In the genomic region with DNA sequence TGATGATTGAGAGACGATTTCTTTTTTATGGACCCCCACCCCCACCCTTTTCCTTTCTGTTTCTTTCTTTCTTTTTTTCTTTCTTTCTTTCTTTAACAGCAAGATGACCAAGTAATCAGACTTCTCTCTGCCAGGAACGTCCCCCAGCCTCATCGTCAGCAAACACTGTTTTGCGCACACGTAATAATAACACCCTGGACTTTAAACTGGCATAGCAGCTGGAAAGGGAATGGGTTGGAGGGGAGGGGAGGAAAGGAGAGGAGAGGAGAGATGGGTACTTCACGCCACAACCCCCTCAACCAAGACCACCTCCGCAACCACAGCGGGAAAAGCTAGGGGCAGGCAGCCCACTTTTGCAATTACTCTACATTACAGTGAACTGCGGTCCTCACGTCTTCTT, we compare ENCODE assay signal across 14 cellular contexts. TPM values are rescaled to one million over a fixed set of nuclear protein-coding genes. Genes with fewer than 3 reads are reported as not detected.
A peak's percentile ranks its signal among the peaks of the same experiment; 100 is the strongest.
DNase-seq lines count a peak whose midpoint lies in the region; ATAC-seq and TF ChIP-seq lines count a peak whose summit lies in the region.
"Had no signal": no experiment of that assay in that cellular context is flagged by ENCODE, and none has a peak within 500 bp of the region (broad histone marks: within the 10 kb centered on the region; RNA-seq: fewer than 3 reads in every experiment).

No MANE protein-coding gene starts in this region.

- no peak for TF ChIP-seq POLR2A in GM18505 (IDR thresholded peaks at IDR 0.05; ENCODE audit: borderline replicate concordance, extremely low read depth, insufficient read depth, insufficient read length)

- peak overlapping the region; percentile 79 for H3K27ac ChIP-seq in cingulate gyrus (ENCODE audit: low read depth, low read length)
- no peak overlapping the region for H3K27ac ChIP-seq in mesenchymal stem cell (ENCODE audit: low read length, poor library complexity, severe bottlenecking)
- H3K27ac ChIP-seq in stomach smooth muscle (ENCODE audit: low read length): no peak overlapping the region
- H3K27ac ChIP-seq: testis had no signal

- peak overlapping the region in 1 of 2 experiments; percentile 77 for H3K14ac ChIP-seq in mesenchymal stem cell (ENCODE audit: low read length in 2 of 2)

- H3K36me3 ChIP-seq in MG63 (no peaks in the 10 kb centered on the region), mesenchymal stem cell (ENCODE audit: control insufficient read depth in 1 of 2, insufficient read depth in 2 of 2, low read depth in 1 of 2, low read length in 2 of 2) (no peaks in the 10 kb centered on the region), stomach smooth muscle (ENCODE audit: control insufficient read depth in 2 of 2, insufficient read depth in 2 of 2, low read length in 2 of 2) (no peaks in the 10 kb centered on the region)

- no peak for DNase-seq in MG63
- DNase-seq in mesenchymal stem cell: peak; percentile 59
- DNase-seq in pons (ENCODE audit: low spot score): no peak
- DNase-seq in hepatic stellate cell (ENCODE audit: low spot score): no peak
- DNase-seq: activated CD8-positive, alpha-beta memory T cell treated with anti-CD3 and anti-CD28 coated beads, Interleukin-2, amount 50 U/mL, for 4 hours; NCI-H1930; stimulated activated CD4-positive, alpha-beta T cell treated with anti-CD3 and anti-CD28 coated beads, Interleukin-4, amount 100 ng/mL, for 1 hour had no signal

- H3K4me1 ChIP-seq in mesenchymal stem cell (ENCODE audit: control insufficient read depth, insufficient read depth, low read depth, low read length): peaks cover 16% of the 10 kb centered on the region
- no peaks in the 10 kb centered on the region for H3K4me1 ChIP-seq in stomach smooth muscle (ENCODE audit: control insufficient read depth, insufficient read depth, low read length)
- H3K4me1 ChIP-seq: testis had no signal

- peak overlapping the region in 1 of 2 experiments; percentile 89 for H2BK12ac ChIP-seq in mesenchymal stem cell (ENCODE audit: low read length in 2 of 2)

- H3K4me2 ChIP-seq in mesenchymal stem cell (ENCODE audit: low read length, poor library complexity, severe bottlenecking): peak overlapping the region; percentile 66

- H2BK15ac ChIP-seq in mesenchymal stem cell (ENCODE audit: low read depth, poor library complexity, severe bottlenecking): no peak overlapping the region

- no peak overlapping the region for H2AK5ac ChIP-seq in mesenchymal stem cell (ENCODE audit: low read length, severe bottlenecking)

- H3K4ac ChIP-seq in mesenchymal stem cell (ENCODE audit: low read depth in 1 of 2, low read length in 2 of 2): peak overlapping the region in 1 of 2 experiments; percentile 11

- H3K9me3 ChIP-seq in MG63 (no peaks in the 10 kb centered on the region), mesenchymal stem cell (ENCODE audit: control insufficient read depth, low read length) (no peaks in the 10 kb centered on the region), stomach smooth muscle (ENCODE audit: control insufficient read depth in 2 of 2, low read length in 2 of 2) (no peaks in the 10 kb centered on the region)
- H3K9me3 ChIP-seq: testis had no signal

- H3K27me3 ChIP-seq in MG63: peaks cover 17% of the 10 kb centered on the region
- H3K27me3 ChIP-seq in mesenchymal stem cell (ENCODE audit: control insufficient read depth in 1 of 2, insufficient read depth in 1 of 2, low read length in 2 of 2): peaks cover 31 to 33% of the 10 kb centered on the region in 2 experiments
- H3K27me3 ChIP-seq in stomach smooth muscle (ENCODE audit: control insufficient read depth in 1 of 2, insufficient read depth in 2 of 2, low read length in 2 of 2): peaks cover 16 to 46% of the 10 kb centered on the region in 2 donors
- H3K27me3 ChIP-seq: testis had no signal

- H3K18ac ChIP-seq in mesenchymal stem cell (ENCODE audit: low read depth in 1 of 2, low read length in 2 of 2): peak overlapping the region; percentile 80 to 89

- H4K91ac ChIP-seq in mesenchymal stem cell (ENCODE audit: low read length): peak overlapping the region; percentile 74

- no peak overlapping the region for H3K9ac ChIP-seq in mesenchymal stem cell (ENCODE audit: low read length)
- no peak overlapping the region for H3K9ac ChIP-seq in stomach smooth muscle (ENCODE audit: low read length in 2 of 2)

- peak overlapping the region; percentile 49 for H4K8ac ChIP-seq in mesenchymal stem cell (ENCODE audit: low read length)

- H2BK120ac ChIP-seq in mesenchymal stem cell (ENCODE audit: low read depth, low read length): no peak overlapping the region

- no peak overlapping the region for H2BK5ac ChIP-seq in mesenchymal stem cell (ENCODE audit: low read depth, low read length, poor library complexity, severe bottlenecking)

- no peak for ATAC-seq in GM18505 (IDR thresholded peaks at IDR 0.05; ENCODE audit: unreplicated experiment)

- H3K23ac ChIP-seq in mesenchymal stem cell (ENCODE audit: low read length in 2 of 2): no peak overlapping the region

- no peaks in the 10 kb centered on the region for H3K79me1 ChIP-seq in mesenchymal stem cell (replicated peaks; ENCODE audit: low read length, poor library complexity, severe bottlenecking)

- 4% methylated on average over 7 of the region's 10 CpGs for whole genome bisulfite sequencing in mesenchymal stem cell

- H3K4me3 ChIP-seq in MG63 (peak overlapping the region; percentile 34), mesenchymal stem cell (ENCODE audit: insufficient read depth in 1 of 2, low read depth in 1 of 2, low read length in 2 of 2) (peak overlapping the region in 1 of 2 experiments; percentile 73), stomach smooth muscle (ENCODE audit: low read length in 2 of 2) (peak overlapping the region; percentile 64 to 77)

- H2AFZ ChIP-seq in mesenchymal stem cell (ENCODE audit: low read depth, low read length): peak overlapping the region; percentile 73

RNA-seq across cellular contexts. Expression of gene GABRA2, which starts 1.1 kb away (rescaled TPM):
- 0.67 TPM in 1 of 2 replicates, not detected in the other for total RNA-seq in MG63 (2014; rRNA removed; shearing (Covaris generic); ENCODE audit: low replicate concordance)
- polyA plus RNA-seq in mesenchymal stem cell (2013, experiment 1 of 2): 21.3 TPM
- 21.7 TPM for polyA plus RNA-seq in mesenchymal stem cell (2013, experiment 2 of 2)
- total RNA-seq: Daoy, OCI-LY7 had no signal
- polyA plus RNA-seq: IgD-negative memory B cell had no signal
